2 cellular contexts compared by ENCODE assay signal in genomic region chr4:150664935-150665334, GRCh38.
A peak's percentile ranks its signal among the peaks of the same experiment; 100 is the strongest.
TF ChIP-seq lines count a peak whose summit lies in the region.

No MANE protein-coding gene starts in this region.

TF ChIP-seq in A549, 52 proteins besides CTCF, POLR2A, EP300 and RAD21:
- TF ChIP-seq HMGXB4 (CRISPR knock-in tag; IDR thresholded peaks at IDR 0.05; ENCODE audit: borderline replicate concordance) (no peak), HOXB13 (CRISPR knock-in tag; IDR thresholded peaks at IDR 0.05; ENCODE audit: low read depth) (no peak), FOSL2 (IDR thresholded peaks at IDR 0.05) (no peak), FOSL2 (CRISPR knock-in tag; IDR thresholded peaks at IDR 0.05) (peak; percentile 41), JUN (IDR thresholded peaks at IDR 0.05) (no peak), NR3C1 (IDR thresholded peaks at IDR 0.05) (no peak), MAFK (IDR thresholded peaks at IDR 0.05; ENCODE audit: partially characterized antibody) (no peak), GATA3 (IDR thresholded peaks at IDR 0.05; ENCODE audit: borderline replicate concordance) (peak; percentile 40; the same call in 1 of the 2 replicates), BHLHE40 (IDR thresholded peaks at IDR 0.05; ENCODE audit: low read depth, low read length) (no peak), JUNB (IDR thresholded peaks at IDR 0.05) (0 out of 2 replicates have a peak, but pooled peaks have one; percentile 36), HDAC2 (IDR thresholded peaks at IDR 0.05) (no peak), FOSB (CRISPR knock-in tag; IDR thresholded peaks at IDR 0.05) (no peak), ZC3H11A (IDR thresholded peaks at IDR 0.05) (no peak), CEBPB (IDR thresholded peaks at IDR 0.05) (peak; percentile 63 to 84; a peak in 3 of 4 replicates), HES2 (IDR thresholded peaks at IDR 0.05) (no peak; the same call in 1 of the 2 replicates), ELK1 (IDR thresholded peaks at IDR 0.05; ENCODE audit: low read depth, low read length) (no peak), POLR2AphosphoS2 (conservative IDR thresholded peaks at IDR 0.05; ENCODE audit: low read length) (no peak), HOXB5 (CRISPR knock-in tag; IDR thresholded peaks at IDR 0.05) (no peak)

TF ChIP-seq in HEK293T, 16 proteins besides CTCF, POLR2A, EP300 and RAD21 (continued from another document):
- TF ChIP-seq PKNOX1 (IDR thresholded peaks at IDR 0.05) (no peak), ELF4 (IDR thresholded peaks at IDR 0.05) (no peak), NFRKB (IDR thresholded peaks at IDR 0.05) (no peak), SUZ12 (IDR thresholded peaks at IDR 0.05) (no peak), TARDBP (IDR thresholded peaks at IDR 0.05) (no peak), FOXM1 (IDR thresholded peaks at IDR 0.05; ENCODE audit: borderline replicate concordance) (no peak), SP1 (IDR thresholded peaks at IDR 0.05) (no peak), CTBP1 (IDR thresholded peaks at IDR 0.05; ENCODE audit: borderline replicate concordance) (no peak), HDGF (IDR thresholded peaks at IDR 0.05; ENCODE audit: borderline replicate concordance) (no peak), BHLHE40 (IDR thresholded peaks at IDR 0.05; ENCODE audit: borderline replicate concordance) (no peak), ARNT (IDR thresholded peaks at IDR 0.05) (no peak), FOXK2 (IDR thresholded peaks at IDR 0.05) (no peak), L3MBTL2 (conservative IDR thresholded peaks at IDR 0.05) (no peak), ZNF384 (IDR thresholded peaks at IDR 0.05) (no peak)
TF ChIP-seq in HEK293T: peak in this region for 0.
